Comparison of ENCODE assay signal across 14 cellular contexts in genomic region chr2:189439342-189439741, GRCh38. TPM values are rescaled to one million over a fixed set of nuclear protein-coding genes. Genes with fewer than 3 reads are reported as not detected.
DNase-seq lines count a peak whose midpoint lies in the region; FAIRE-seq and TF ChIP-seq lines count a peak whose summit lies in the region.
"Had no signal": no experiment of that assay in that cellular context is flagged by ENCODE, and none has a peak within 500 bp of the region (broad histone marks: within the 10 kb centered on the region; RNA-seq: fewer than 3 reads in every experiment).

No MANE protein-coding gene starts in this region.

- peak; percentile 22 for TF ChIP-seq CTCF in AG10803 (conservative IDR thresholded peaks at IDR 0.05; ENCODE audit: low read length)
- TF ChIP-seq CTCF in GM12875 (IDR thresholded peaks at IDR 0.05; ENCODE audit: borderline replicate concordance, insufficient read depth, low read depth, low read length) = 0 out of 2 replicates have a peak, but pooled peaks have one; percentile 10
- no peak for TF ChIP-seq CTCF in esophagus muscularis mucosa (IDR thresholded peaks at IDR 0.05)

- no peak for TF ChIP-seq POLR2A in esophagus muscularis mucosa (IDR thresholded peaks at IDR 0.05; ENCODE audit: low read depth)

- H3K9me3 ChIP-seq in esophagus muscularis mucosa = no peaks in the 10 kb centered on the region
- H3K9me3 ChIP-seq: psoas muscle had no signal

- DNase-seq in AG10803 (ENCODE audit: low read depth) (no peak), left kidney (ENCODE audit: low read depth, low spot score) (peak; percentile 48), esophagus muscularis mucosa (ENCODE audit: extremely low spot score) (no peak), NOMO-1 (lab: John Stamatoyannopoulos, UW; ENCODE audit: unreplicated experiment in 2 of 2) (no peak)
- DNase-seq in effector CD4-positive, alpha-beta T cell = no peak
- no peak for DNase-seq in activated CD4-positive, CD25-positive, alpha-beta regulatory T cell (lab: John Stamatoyannopoulos, UW)
- DNase-seq: hippocampal formation; NCI-H226; psoas muscle; stimulated activated CD4-positive, alpha-beta T cell treated with anti-CD3 and anti-CD28 coated beads, Interleukin-4, amount 100 ng/mL, for 24 hours; stimulated activated naive CD8-positive, alpha-beta T cell treated with anti-CD3 and anti-CD28 coated beads, Interleukin-15, amount 100 ng/mL, for 72 hours had no signal

- no peaks in the 10 kb centered on the region for H3K27me3 ChIP-seq in esophagus muscularis mucosa

- no peaks in the 10 kb centered on the region for H3K36me3 ChIP-seq in esophagus muscularis mucosa

- no peak overlapping the region for H3K27ac ChIP-seq in esophagus muscularis mucosa (replicated peaks in 1 of 4)
- H3K27ac ChIP-seq: psoas muscle had no signal

- intact Hi-C loops in esophagus muscularis mucosa (cut with DNase I) = no loop called here

- H3K4me3 ChIP-seq in AG10803 (ENCODE audit: low read length) (no peak overlapping the region), GM12875 (ENCODE audit: low read depth, low read length) (no peak overlapping the region), esophagus muscularis mucosa (no peak overlapping the region)

- no peak for TF ChIP-seq EP300 in esophagus muscularis mucosa (IDR thresholded peaks at IDR 0.05)

- FAIRE-seq in TTC549 (lab: Jason Lieb, UNC) = peak; percentile 66
- FAIRE-seq: GM12892 had no signal

- 83% methylated on average over 1 of the region's 1 CpG for WGBS in esophagus muscularis mucosa

- peaks cover 17 to 33% (median 30%) of the 10 kb centered on the region in 4 donors for H3K4me1 ChIP-seq in esophagus muscularis mucosa

RNA-seq across cellular contexts. Expression of gene WDR75, which starts 1.9 kb away (rescaled TPM):
- total RNA-seq in esophagus muscularis mucosa = 10 to 100 TPM; 18.7 to 35.3 (median 24.7) TPM

Comparison
In these comparisons a context has a peak if more than half of its experiments do, and no peak if none do; other contexts are left out.
1. CTCF ChIP-seq: peak in AG10803 (single experiment) and GM12875 (single experiment); none in esophagus muscularis mucosa (0 of 3).